9 cellular contexts compared by ENCODE assay signal in the genomic region with DNA sequence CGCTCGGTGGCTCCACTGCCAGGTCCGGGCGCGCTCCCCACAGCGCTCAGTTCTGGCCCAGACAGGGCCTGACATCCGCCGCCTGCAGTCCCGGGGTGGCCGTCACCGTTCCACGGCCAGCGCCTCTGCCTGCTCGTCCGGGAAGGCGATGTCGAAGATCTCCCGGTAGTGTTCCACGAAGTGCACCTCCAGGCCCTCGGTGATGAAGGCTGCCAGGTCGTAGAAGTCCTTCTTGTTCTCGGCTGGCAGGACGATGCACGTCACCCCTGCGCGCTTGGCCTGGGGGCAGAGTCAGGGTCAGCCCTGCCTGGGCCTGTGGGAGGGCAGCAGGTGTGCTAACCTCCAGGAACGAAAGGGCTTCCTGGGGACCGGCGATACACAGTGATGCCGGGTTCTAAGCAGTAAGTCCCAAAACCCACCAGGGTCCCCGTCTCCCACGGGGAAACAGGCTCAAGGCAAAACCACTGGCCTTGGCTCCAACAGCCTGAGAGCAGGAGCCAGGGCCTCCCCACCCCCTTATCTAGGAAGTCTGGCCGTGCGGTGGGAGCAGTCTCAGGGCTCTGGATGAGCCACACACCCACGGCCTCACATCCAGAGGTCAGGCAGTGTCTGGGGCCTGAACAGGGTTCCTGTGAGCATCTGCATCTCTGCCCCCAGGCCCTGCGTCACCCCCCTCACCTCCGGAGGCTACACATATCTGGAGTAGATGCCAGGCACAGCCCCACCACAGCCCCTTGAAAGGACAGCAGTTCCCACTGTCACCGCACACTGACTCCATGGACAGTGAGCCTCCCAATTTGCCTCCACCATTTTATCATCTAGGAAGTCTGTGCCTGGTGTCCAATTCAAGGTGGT. TPM values are rescaled to one million over a fixed set of nuclear protein-coding genes. Genes with fewer than 3 reads are reported as not detected.
DNase-seq lines count a peak whose midpoint lies in the region; ATAC-seq and TF ChIP-seq lines count a peak whose summit lies in the region.
"Had no signal": no experiment of that assay in that cellular context is flagged by ENCODE, and none has a peak within 500 bp of the region (broad histone marks: within the 10 kb centered on the region; RNA-seq: fewer than 3 reads in every experiment).

No MANE protein-coding gene starts in this region.

- TF ChIP-seq CTCF in AG04449 (IDR thresholded peaks at IDR 0.05; ENCODE audit: insufficient read depth, low read length, missing control alignments) = no peak
- no peak for TF ChIP-seq CTCF in HFFc6 (IDR thresholded peaks at IDR 0.05)
- TF ChIP-seq CTCF in adrenal gland (IDR thresholded peaks at IDR 0.05) = no peak

- peaks cover 12 to 25% of the 10 kb centered on the region in 2 donors for H3K4me1 ChIP-seq in adrenal gland (replicated peaks in 1 of 2)

- intact Hi-C loops in adrenal gland (cut with DNase I) = no loop called here

- no peaks in the 10 kb centered on the region for H3K9me3 Mint-ChIP-seq in HFFc6

- peaks cover 30% of the 10 kb centered on the region for H3K36me3 Mint-ChIP-seq in HFFc6 (ENCODE audit: low read depth)

- no peaks in the 10 kb centered on the region for H3K27me3 ChIP-seq in adrenal gland

- H3K27ac ChIP-seq in adrenal gland = peak overlapping the region; percentile 6 to 95 (median 93)

- POLR2A ChIA-PET in AG04449 (lab: Yijun Ruan, JAX) = interaction anchor here (1.1 to 2.7 kb wide), 4 partner anchors 20 to 144 kb away, joined by 3 to 19 read pairs (median 6); no protein-coding TSS in a partner anchor

- H3K36me3 ChIP-seq in adrenal gland (replicated peaks in 1 of 2) = peaks cover 0 to 55% of the 10 kb centered on the region in 2 donors

- TF ChIP-seq POLR2A in adrenal gland (IDR thresholded peaks at IDR 0.05) = no peak

- H3K27me3 Mint-ChIP-seq in HFFc6 (ENCODE audit: insufficient read depth) = peaks cover 20% of the 10 kb centered on the region

- peak overlapping the region; percentile 99 for H3K4me3 Mint-ChIP-seq in HFFc6

- DNase-seq in AG04449 (ENCODE audit: low read depth, low spot score) = no peak
- DNase-seq in HFFc6 = no peak
- DNase-seq in adrenal gland = peak in 6 of 7 donors; percentile 55 to 67 (median 62)
- peak; percentile 87 for DNase-seq in mesenteric fat pad (ENCODE audit: low spot score)
- no peak for DNase-seq in superior temporal gyrus (ENCODE audit: extremely low spot score)
- DNase-seq in NCI-H2227 (lab: John Stamatoyannopoulos, UW; ENCODE audit: unreplicated experiment) = no peak
- DNase-seq in COR-L47 (lab: John Stamatoyannopoulos, UW) = no peak

- H3K27ac Mint-ChIP-seq in HFFc6 = peak overlapping the region; percentile 69

- ATAC-seq in HG03039 (IDR thresholded peaks at IDR 0.05; ENCODE audit: unreplicated experiment) = no peak

- H3K4me1 Mint-ChIP-seq in HFFc6 (ENCODE audit: low read depth) = peaks cover 16% of the 10 kb centered on the region

- CTCF ChIA-PET in AG04449 (lab: Yijun Ruan, JAX) = interaction anchor here (0.8 to 1.7 kb wide), 7 partner anchors 10 to 102 kb away, joined by 3 to 12 read pairs (median 5); no protein-coding TSS in a partner anchor

- WGBS in adrenal gland, 4 donors = 36 to 67% (median 47%) methylated on average over 8 to 38 of the region's 38 CpGs

- no peaks in the 10 kb centered on the region for H3K9me3 ChIP-seq in adrenal gland (replicated peaks in 1 of 3)

- H3K4me3 ChIP-seq in AG04449 (ENCODE audit: low read depth, low read length) = peak overlapping the region; percentile 98
- H3K4me3 ChIP-seq in adrenal gland = peak overlapping the region in 1 of 4 donors; percentile 67

RNA-seq across cellular contexts. Expression of a gene that starts 2.1 kb away (rescaled TPM):
- total RNA-seq in HFFc6 (2021; fragmentation: NEBNext Ultra II Directional; extraction: Animal tissue kit (Norgen Biotek cat#: 25700)) = 100 to 1,000 TPM; 712 to 903 (median 850) TPM
- total RNA-seq in adrenal gland = 1,000 to 10,000 TPM in 6 of 8 donors, 100 to 1,000 TPM in 2; 692 to 1,781 (median 1,178) TPM
- 1,000 to 10,000 TPM in 2 of 3 donors, 100 to 1,000 TPM in 1; 615 to 3,360 (median 2,171) TPM for polyA plus RNA-seq in adrenal gland
- total RNA-seq in mesenteric fat pad = 564 TPM

RNA-seq across cellular contexts. Expression of a gene that starts 11.3 kb away (rescaled TPM):
- total RNA-seq in HFFc6 (2021; fragmentation: NEBNext Ultra II Directional; extraction: Animal tissue kit (Norgen Biotek cat#: 25700)) = 1 to 10 TPM; 3.5 to 9.1 (median 4.5) TPM
- total RNA-seq in adrenal gland (10 to 100 TPM in 7 of 8 donors, 1 to 10 TPM in 1; 6.3 to 40.5 (median 13.9) TPM), mesenteric fat pad (4.0 TPM)
- polyA plus RNA-seq in adrenal gland = 10 to 100 TPM in 2 of 3 donors, 1 to 10 TPM in 1; 3.4 to 33.9 (median 23.7) TPM

RNA-seq across cellular contexts. Expression of a gene that starts 11.8 kb away (rescaled TPM):
- 10 to 100 TPM; 77.9 to 91.6 (median 80.1) TPM for total RNA-seq in HFFc6 (2021; fragmentation: NEBNext Ultra II Directional; extraction: Animal tissue kit (Norgen Biotek cat#: 25700))
- 10 to 100 TPM; 40.2 to 92.8 (median 57.9) TPM for total RNA-seq in adrenal gland
- 100 to 1,000 TPM in 2 of 3 donors, 10 to 100 TPM in 1; 23.4 to 211 (median 162) TPM for polyA plus RNA-seq in adrenal gland
- 75.4 TPM for total RNA-seq in mesenteric fat pad

RNA-seq across cellular contexts. Expression of a gene that starts 27.8 kb away (rescaled TPM):
- 10 to 100 TPM; 67.9 to 86.0 (median 72.9) TPM for total RNA-seq in HFFc6 (2021; fragmentation: NEBNext Ultra II Directional; extraction: Animal tissue kit (Norgen Biotek cat#: 25700))
- 100 to 1,000 TPM; 185 to 523 (median 409) TPM for total RNA-seq in adrenal gland
- 100 to 1,000 TPM; 177 to 352 (median 196) TPM for polyA plus RNA-seq in adrenal gland
- total RNA-seq in mesenteric fat pad = 63.9 TPM

RNA-seq across cellular contexts. Expression of a gene that starts 28.3 kb away (rescaled TPM):
- total RNA-seq in HFFc6 (2021; fragmentation: NEBNext Ultra II Directional; extraction: Animal tissue kit (Norgen Biotek cat#: 25700)) = not detected
- total RNA-seq in adrenal gland (not detected), mesenteric fat pad (not detected)
- not detected for polyA plus RNA-seq in adrenal gland
- total RNA-seq: subcutaneous adipose tissue had no signal

Comparison
In these comparisons a context has a peak if more than half of its experiments do, and no peak if none do; other contexts are left out.
1. DNase-seq: peak in adrenal gland (6 of 7) and mesenteric fat pad (single experiment); none in AG04449 (single experiment), HFFc6 (single experiment), superior temporal gyrus (single experiment), NCI-H2227 (single experiment) and COR-L47 (single experiment).